4 cellular contexts compared by ENCODE assay signal in the genomic region with DNA sequence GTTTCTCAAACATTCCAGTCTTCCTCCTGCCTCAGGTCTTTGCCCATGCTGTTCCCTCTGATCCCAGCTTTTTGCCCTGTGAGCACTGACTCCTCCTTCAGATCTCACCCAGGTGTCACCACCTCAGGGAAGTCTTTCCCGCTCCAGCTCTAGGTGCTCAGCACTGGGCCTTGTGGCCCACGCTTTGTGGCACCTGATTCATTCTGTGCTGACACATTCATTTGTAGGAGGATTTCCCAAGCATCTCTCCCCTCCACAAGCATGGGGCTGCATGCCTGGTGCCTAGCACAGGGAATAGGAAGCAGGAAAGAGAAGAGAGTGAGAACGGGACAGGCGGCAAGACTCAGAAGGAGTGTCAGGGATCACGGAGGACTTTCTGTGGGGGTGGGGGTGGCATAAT. TPM values are rescaled to one million over a fixed set of nuclear protein-coding genes. Genes with fewer than 3 reads are reported as not detected.
"Had no signal": no experiment of that assay in that cellular context is flagged by ENCODE, and none has a peak within 500 bp of the region (broad histone marks: within the 10 kb centered on the region; RNA-seq: fewer than 3 reads in every experiment).

No MANE protein-coding gene starts in this region.

- ATAC-seq: GM12878 had no signal

- DNase-seq: GDM1, GF-D8 had no signal

- H3K4me3 ChIP-seq: GM12878 had no signal

RNA-seq across cellular contexts. Expression of a gene that starts 17.6 kb away (rescaled TPM):
- total RNA-seq: G401 had no signal
